In the genomic region with DNA sequence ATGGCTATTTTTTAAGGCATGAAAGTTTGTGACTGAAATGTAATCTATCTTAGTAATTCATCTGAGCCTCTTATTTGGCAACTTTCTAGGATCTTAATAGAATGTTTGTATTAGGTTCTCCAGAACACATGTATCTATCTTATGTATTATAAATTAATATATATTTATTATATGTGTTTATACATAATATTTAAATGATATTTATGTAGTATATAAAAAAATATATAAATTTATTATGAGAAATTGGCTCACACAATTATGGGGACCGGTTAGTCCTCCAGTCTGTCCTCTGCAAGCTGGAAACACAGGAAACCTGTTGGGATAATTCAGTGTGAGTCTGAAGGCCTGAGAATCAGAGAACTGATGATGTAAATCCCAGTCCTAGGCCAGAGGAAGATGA, we compare ENCODE assay signal across 33 cellular contexts.
DNase-seq lines count a peak whose midpoint lies in the region; ATAC-seq, FAIRE-seq and TF ChIP-seq lines count a peak whose summit lies in the region.
"Had no signal": no experiment of that assay in that cellular context is flagged by ENCODE, and none has a peak within 500 bp of the region (broad histone marks: within the 10 kb centered on the region; RNA-seq: fewer than 3 reads in every experiment).

No MANE protein-coding gene starts in this region.

- peak overlapping the region; percentile 64; the same call in 1 of the 2 replicates for H3K4me2 ChIP-seq in OCI-LY3 (ENCODE audit: low read length)
- H3K4me2 ChIP-seq: A549; BLaER1; BLaER1 treated with 17β-estradiol and CSF1 and Interleukin-3, amounts not matched to agents 10 nM and 100 nM had no signal

- peak overlapping the region; percentile 84 for H3K9ac ChIP-seq in OCI-LY3 (ENCODE audit: low read length)
- H3K9ac ChIP-seq: BLaER1; BLaER1 treated with 17β-estradiol and CSF1 and Interleukin-3, amounts not matched to agents 10 nM and 100 nM had no signal

- no peak overlapping the region for H3K27ac Mint-ChIP-seq in WTC11
- H3K27ac Mint-ChIP-seq: B cell; CD14-positive monocyte; CD4-positive, alpha-beta memory T cell; CD4-positive, alpha-beta T cell; CD4-positive, CD25-positive, alpha-beta regulatory T cell; CD8-positive, alpha-beta memory T cell; CD8-positive, alpha-beta T cell had no signal

- no peak overlapping the region for H3K4me3 Mint-ChIP-seq in WTC11
- H3K4me3 Mint-ChIP-seq: B cell; CD14-positive monocyte; CD4-positive, alpha-beta memory T cell; CD4-positive, alpha-beta T cell; CD4-positive, CD25-positive, alpha-beta regulatory T cell; CD8-positive, alpha-beta memory T cell; CD8-positive, alpha-beta T cell had no signal

- peaks cover 10% of the 10 kb centered on the region; the same call in 1 of the 2 replicates for H3K4me1 Mint-ChIP-seq in WTC11
- H3K4me1 Mint-ChIP-seq: B cell; CD14-positive monocyte; CD4-positive, alpha-beta memory T cell; CD4-positive, CD25-positive, alpha-beta regulatory T cell; CD8-positive, alpha-beta memory T cell had no signal

- no peaks in the 10 kb centered on the region for H3K79me2 ChIP-seq in OCI-LY3 (ENCODE audit: low read length)

- peak overlapping the region; percentile 32; the same call in 1 of the 2 replicates for H2AFZ ChIP-seq in OCI-LY3 (ENCODE audit: low read depth, low read length)

- TF ChIP-seq CTCF in OCI-LY3 (IDR thresholded peaks at IDR 0.05; ENCODE audit: low read depth, low read length) (no peak), WTC11 (IDR thresholded peaks at IDR 0.05) (no peak)

- H3K4me1 ChIP-seq in OCI-LY3 (ENCODE audit: low read length), result peaks cover 60% of the 10 kb centered on the region
- H3K4me1 ChIP-seq: A549, BE2C, Caco-2 had no signal

- POLR2A ChIA-PET in WTC11 (lab: Charles Lee), result no interaction called here

- peaks cover 5% of the 10 kb centered on the region; the same call in 1 of the 2 replicates for H3K9me3 ChIP-seq in OCI-LY3 (ENCODE audit: insufficient read depth, low read length)
- H3K9me3 ChIP-seq: A549; BE2C; BLaER1; BLaER1 treated with 17β-estradiol and CSF1 and Interleukin-3, amounts not matched to agents 10 nM and 100 nM; Caco-2 had no signal

- peak; percentile 23 for FAIRE-seq in A204.1 (lab: Jason Lieb, UNC)
- FAIRE-seq: A549 had no signal

- H3K36me3 ChIP-seq in OCI-LY3 (replicated peaks; ENCODE audit: low read depth, low read length), result peaks cover 33% of the 10 kb centered on the region
- H3K36me3 ChIP-seq: BE2C; BLaER1; BLaER1 treated with 17β-estradiol and CSF1 and Interleukin-3, amounts not matched to agents 10 nM and 100 nM had no signal

- H3K27me3 ChIP-seq in OCI-LY3 (ENCODE audit: low read depth, low read length), result no peaks in the 10 kb centered on the region
- H3K27me3 ChIP-seq: BE2C; BLaER1; BLaER1 treated with 17β-estradiol and CSF1 and Interleukin-3, amounts not matched to agents 10 nM and 100 nM had no signal

- ATAC-seq in WTC11 (no peak), GM21737 (IDR thresholded peaks at IDR 0.05; ENCODE audit: unreplicated experiment) (no peak), HG03196 (IDR thresholded peaks at IDR 0.05; ENCODE audit: unreplicated experiment) (no peak), HG02588 (IDR thresholded peaks at IDR 0.05; ENCODE audit: unreplicated experiment) (no peak)
- ATAC-seq: A549; CD8-positive, alpha-beta T cell had no signal

- peak overlapping the region; percentile 99 for H3K27ac ChIP-seq in OCI-LY3 (ENCODE audit: low read length)
- H3K27ac ChIP-seq: 22Rv1; A549; BLaER1; BLaER1 treated with 17β-estradiol and CSF1 and Interleukin-3, amounts not matched to agents 10 nM and 100 nM; C4-2B had no signal

- H3K9me3 Mint-ChIP-seq in WTC11, result peaks cover 4% of the 10 kb centered on the region; the same call in 1 of the 2 replicates

- no peak for DNase-seq in WTC11 (ENCODE audit: low spot score)
- DNase-seq: 8988T; ACHN; AML-193; BE2C; C1 segment of cervical spinal cord; Caco-2; Calu3; CD4-positive, alpha-beta memory T cell; CD4-positive, alpha-beta T cell; CD4-positive, CD25-positive, alpha-beta regulatory T cell; CD8-positive, alpha-beta memory T cell; CD8-positive, alpha-beta T cell; COR-L47; DMS 273 treated with DMSO at 0.1 percent for 48 hours; DMS153; DMS53; DMS79; DMS79 treated with DMSO at 0.1 percent for 48 hours; DND-41; EL had no signal

- H4K20me1 ChIP-seq in OCI-LY3 (ENCODE audit: insufficient read depth, low read length), result no peaks in the 10 kb centered on the region
- H4K20me1 ChIP-seq: BLaER1; BLaER1 treated with 17β-estradiol and CSF1 and Interleukin-3, amounts not matched to agents 10 nM and 100 nM had no signal

- 0 out of 2 replicates have a peak overlapping the region, but pooled peaks have one; percentile 49 for H3K4me3 ChIP-seq in OCI-LY3 (ENCODE audit: low read length)
- H3K4me3 ChIP-seq: A549; BLaER1; BLaER1 treated with 17β-estradiol and CSF1 and Interleukin-3, amounts not matched to agents 10 nM and 100 nM had no signal

- CTCF ChIA-PET in WTC11 (lab: Charles Lee), result no interaction called here

- H3K27me3 Mint-ChIP-seq in WTC11 (ENCODE audit: low read depth), result no peaks in the 10 kb centered on the region
- H3K27me3 Mint-ChIP-seq: B cell; CD4-positive, alpha-beta memory T cell; CD4-positive, alpha-beta T cell; CD4-positive, CD25-positive, alpha-beta regulatory T cell; CD8-positive, alpha-beta memory T cell had no signal

- H3K36me3 Mint-ChIP-seq in WTC11, result no peaks in the 10 kb centered on the region
- H3K36me3 Mint-ChIP-seq: CD14-positive monocyte; CD4-positive, alpha-beta memory T cell; CD4-positive, CD25-positive, alpha-beta regulatory T cell; CD8-positive, alpha-beta memory T cell; CD8-positive, alpha-beta T cell had no signal

TF ChIP-seq in WTC11, 78 proteins besides CTCF, POLR2A, EP300 and RAD21:
- TF ChIP-seq GABPB1 (CRISPR knock-in tag; IDR thresholded peaks at IDR 0.05) (no peak), HMGA2 (CRISPR knock-in tag; IDR thresholded peaks at IDR 0.05) (peak; percentile 97)
- TF ChIP-seq, protein P1, sequence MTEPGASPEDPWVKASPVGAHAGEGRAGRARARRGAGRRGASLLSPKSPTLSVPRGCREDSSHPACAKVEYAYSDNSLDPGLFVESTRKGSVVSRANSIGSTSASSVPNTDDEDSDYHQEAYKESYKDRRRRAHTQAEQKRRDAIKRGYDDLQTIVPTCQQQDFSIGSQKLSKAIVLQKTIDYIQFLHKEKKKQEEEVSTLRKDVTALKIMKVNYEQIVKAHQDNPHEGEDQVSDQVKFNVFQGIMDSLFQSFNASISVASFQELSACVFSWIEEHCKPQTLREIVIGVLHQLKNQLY (CRISPR knock-in tag; IDR thresholded peaks at IDR 0.05), result no peak
